In the genomic region with DNA sequence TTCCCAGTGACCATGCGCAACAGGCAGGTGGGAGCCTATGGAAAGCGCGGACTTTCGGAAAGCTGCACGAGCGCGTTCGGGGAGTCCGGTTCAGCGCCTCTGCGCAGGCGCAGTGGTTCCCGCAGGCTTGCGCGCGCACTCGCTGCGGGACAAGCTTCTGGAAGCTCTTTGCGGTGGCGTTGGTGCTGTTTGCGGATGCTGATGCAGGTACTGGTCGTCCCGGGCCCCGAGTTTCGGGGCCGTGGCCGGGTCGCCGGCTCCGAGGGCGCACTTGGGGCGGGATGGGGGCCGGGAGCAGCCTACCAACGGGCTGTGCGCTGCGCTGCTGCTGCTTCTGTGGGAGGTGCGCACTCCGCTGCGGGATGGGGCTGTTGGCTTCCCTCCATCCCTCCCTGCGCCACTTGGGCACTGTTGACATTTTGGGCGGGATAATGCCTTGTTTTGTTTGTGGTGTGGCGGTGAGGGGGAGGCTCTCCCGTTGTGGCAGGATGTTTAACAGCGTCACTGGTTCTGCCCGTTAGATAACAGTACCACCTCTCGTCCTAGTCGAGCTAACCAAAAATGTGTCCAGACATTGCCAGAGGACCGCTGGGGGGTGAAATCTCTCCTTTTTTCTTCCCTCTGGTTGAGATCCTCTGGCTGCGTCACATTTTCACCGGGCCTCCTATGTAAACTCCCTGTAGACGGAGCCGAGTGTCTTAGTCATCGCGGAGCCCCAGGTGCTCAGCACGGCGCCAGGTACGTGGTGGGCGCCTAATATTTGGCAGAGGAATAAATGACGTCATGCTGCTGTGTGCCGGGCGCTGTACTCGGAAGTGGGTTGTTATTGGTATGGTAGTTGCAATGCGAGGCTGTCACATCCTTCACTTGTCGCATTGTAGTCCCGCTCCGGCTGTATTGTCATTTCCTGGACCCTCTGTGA, we compare ENCODE assay signal across 1 cellular context.
TF ChIP-seq lines count a peak whose summit lies in the region.

ZNF483 (plus strand) TSS at position 124 of the 922 bp plus-strand sequence. CDS start 2,217 bp downstream, outside the sequence.

TF ChIP-seq in HepG2, 621 proteins besides CTCF, POLR2A, EP300 and RAD21 (continued from another document and continues in another):
- TF ChIP-seq AFF4 (CRISPR knock-in tag; IDR thresholded peaks at IDR 0.05), result no peak
- no peak for TF ChIP-seq ZFP37 (CRISPR knock-in tag; IDR thresholded peaks at IDR 0.05; ENCODE audit: borderline replicate concordance)
- TF ChIP-seq ZNF510 (CRISPR knock-in tag; IDR thresholded peaks at IDR 0.05; ENCODE audit: low read depth), result no peak
- no peak for TF ChIP-seq ARHGAP35 (CRISPR knock-in tag; IDR thresholded peaks at IDR 0.05; ENCODE audit: borderline replicate concordance)
- no peak for TF ChIP-seq DZIP1 (CRISPR knock-in tag; IDR thresholded peaks at IDR 0.05)
- TF ChIP-seq XBP1 (CRISPR knock-in tag; IDR thresholded peaks at IDR 0.05), result no peak
- TF ChIP-seq GPBP1L1 (CRISPR knock-in tag; IDR thresholded peaks at IDR 0.05), result no peak
- TF ChIP-seq, protein P1, sequence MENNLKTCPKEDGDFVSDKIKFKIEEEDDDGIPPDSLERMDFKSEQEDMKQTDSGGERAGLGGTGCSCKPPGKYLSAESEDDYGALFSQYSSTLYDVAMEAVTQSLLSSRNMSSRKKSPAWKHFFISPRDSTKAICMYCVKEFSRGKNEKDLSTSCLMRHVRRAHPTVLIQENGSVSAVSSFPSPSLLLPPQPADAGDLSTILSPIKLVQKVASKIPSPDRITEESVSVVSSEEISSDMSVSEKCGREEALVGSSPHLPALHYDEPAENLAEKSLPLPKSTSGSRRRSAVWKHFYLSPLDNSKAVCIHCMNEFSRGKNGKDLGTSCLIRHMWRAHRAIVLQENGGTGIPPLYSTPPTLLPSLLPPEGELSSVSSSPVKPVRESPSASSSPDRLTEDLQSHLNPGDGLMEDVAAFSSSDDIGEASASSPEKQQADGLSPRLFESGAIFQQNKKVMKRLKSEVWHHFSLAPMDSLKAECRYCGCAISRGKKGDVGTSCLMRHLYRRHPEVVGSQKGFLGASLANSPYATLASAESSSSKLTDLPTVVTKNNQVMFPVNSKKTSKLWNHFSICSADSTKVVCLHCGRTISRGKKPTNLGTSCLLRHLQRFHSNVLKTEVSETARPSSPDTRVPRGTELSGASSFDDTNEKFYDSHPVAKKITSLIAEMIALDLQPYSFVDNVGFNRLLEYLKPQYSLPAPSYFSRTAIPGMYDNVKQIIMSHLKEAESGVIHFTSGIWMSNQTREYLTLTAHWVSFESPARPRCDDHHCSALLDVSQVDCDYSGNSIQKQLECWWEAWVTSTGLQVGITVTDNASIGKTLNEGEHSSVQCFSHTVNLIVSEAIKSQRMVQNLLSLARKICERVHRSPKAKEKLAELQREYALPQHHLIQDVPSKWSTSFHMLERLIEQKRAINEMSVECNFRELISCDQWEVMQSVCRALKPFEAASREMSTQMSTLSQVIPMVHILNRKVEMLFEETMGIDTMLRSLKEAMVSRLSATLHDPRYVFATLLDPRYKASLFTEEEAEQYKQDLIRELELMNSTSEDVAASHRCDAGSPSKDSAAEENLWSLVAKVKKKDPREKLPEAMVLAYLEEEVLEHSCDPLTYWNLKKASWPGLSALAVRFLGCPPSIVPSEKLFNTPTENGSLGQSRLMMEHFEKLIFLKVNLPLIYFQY (CRISPR knock-in tag; IDR thresholded peaks at IDR 0.05; ENCODE audit: borderline replicate concordance), result no peak
- no peak for TF ChIP-seq REXO4 (CRISPR knock-in tag; IDR thresholded peaks at IDR 0.05; ENCODE audit: borderline replicate concordance)
- no peak for TF ChIP-seq RAD51 (IDR thresholded peaks at IDR 0.05; ENCODE audit: borderline replicate concordance)
- no peak for TF ChIP-seq SNRNP70 (IDR thresholded peaks at IDR 0.05; ENCODE audit: low read depth, low read length)
- no peak; the same call in 1 of the 2 replicates for TF ChIP-seq TSC22D2 (CRISPR knock-in tag; IDR thresholded peaks at IDR 0.05; ENCODE audit: borderline replicate concordance)
- peak; percentile 65; the same call in 1 of the 2 replicates for TF ChIP-seq SNAI1 (CRISPR knock-in tag; IDR thresholded peaks at IDR 0.05; ENCODE audit: borderline replicate concordance)
- TF ChIP-seq SRSF4 (IDR thresholded peaks at IDR 0.05; ENCODE audit: low read depth, low read length, poor library complexity, severe bottlenecking), result no peak
- TF ChIP-seq ZBTB37 (CRISPR knock-in tag; IDR thresholded peaks at IDR 0.05), result no peak
- TF ChIP-seq ZSCAN9 (CRISPR knock-in tag; IDR thresholded peaks at IDR 0.05; ENCODE audit: borderline replicate concordance), result no peak
- no peak for TF ChIP-seq ZFP36L2 (CRISPR knock-in tag; IDR thresholded peaks at IDR 0.05)
- TF ChIP-seq, protein P2, sequence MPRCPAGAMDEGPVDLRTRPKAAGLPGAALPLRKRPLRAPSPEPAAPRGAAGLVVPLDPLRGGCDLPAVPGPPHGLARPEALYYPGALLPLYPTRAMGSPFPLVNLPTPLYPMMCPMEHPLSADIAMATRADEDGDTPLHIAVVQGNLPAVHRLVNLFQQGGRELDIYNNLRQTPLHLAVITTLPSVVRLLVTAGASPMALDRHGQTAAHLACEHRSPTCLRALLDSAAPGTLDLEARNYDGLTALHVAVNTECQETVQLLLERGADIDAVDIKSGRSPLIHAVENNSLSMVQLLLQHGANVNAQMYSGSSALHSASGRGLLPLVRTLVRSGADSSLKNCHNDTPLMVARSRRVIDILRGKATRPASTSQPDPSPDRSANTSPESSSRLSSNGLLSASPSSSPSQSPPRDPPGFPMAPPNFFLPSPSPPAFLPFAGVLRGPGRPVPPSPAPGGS (CRISPR knock-in tag; IDR thresholded peaks at IDR 0.05), result no peak; the same call in 1 of the 2 replicates
- TF ChIP-seq ZNF354B (CRISPR knock-in tag; IDR thresholded peaks at IDR 0.05), result peak; percentile 84; the same call in 1 of the 2 replicates
- TF ChIP-seq, protein P3, sequence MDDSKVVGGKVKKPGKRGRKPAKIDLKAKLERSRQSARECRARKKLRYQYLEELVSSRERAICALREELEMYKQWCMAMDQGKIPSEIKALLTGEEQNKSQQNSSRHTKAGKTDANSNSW (CRISPR knock-in tag; IDR thresholded peaks at IDR 0.05; ENCODE audit: borderline replicate concordance), result peak; percentile 62; the same call in 1 of the 2 replicates
- TF ChIP-seq, protein P4, sequence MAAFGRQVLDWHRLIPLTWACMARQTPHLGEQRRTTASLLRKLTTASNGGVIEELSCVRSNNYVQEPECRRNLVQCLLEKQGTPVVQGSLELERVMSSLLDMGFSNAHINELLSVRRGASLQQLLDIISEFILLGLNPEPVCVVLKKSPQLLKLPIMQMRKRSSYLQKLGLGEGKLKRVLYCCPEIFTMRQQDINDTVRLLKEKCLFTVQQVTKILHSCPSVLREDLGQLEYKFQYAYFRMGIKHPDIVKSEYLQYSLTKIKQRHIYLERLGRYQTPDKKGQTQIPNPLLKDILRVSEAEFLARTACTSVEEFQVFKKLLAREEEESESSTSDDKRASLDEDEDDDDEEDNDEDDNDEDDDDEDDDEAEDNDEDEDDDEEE (CRISPR knock-in tag; IDR thresholded peaks at IDR 0.05), result no peak
- no peak for TF ChIP-seq ZNF432 (CRISPR knock-in tag; IDR thresholded peaks at IDR 0.05; ENCODE audit: borderline replicate concordance)
- peak; percentile 32; the same call in 1 of the 2 replicates for TF ChIP-seq FOSL2 (CRISPR knock-in tag; IDR thresholded peaks at IDR 0.05)
- TF ChIP-seq DRAP1 (CRISPR knock-in tag; IDR thresholded peaks at IDR 0.05), result peak; percentile 64
- TF ChIP-seq ZFY (CRISPR knock-in tag; IDR thresholded peaks at IDR 0.05), result no peak
- peak; percentile 61 for TF ChIP-seq E2F1 (CRISPR knock-in tag; IDR thresholded peaks at IDR 0.05)
- TF ChIP-seq ZBTB7B (CRISPR knock-in tag; IDR thresholded peaks at IDR 0.05), result no peak
- no peak for TF ChIP-seq ZNF607 (CRISPR knock-in tag; IDR thresholded peaks at IDR 0.05; ENCODE audit: borderline replicate concordance)
- TF ChIP-seq ZNF484 (CRISPR knock-in tag; IDR thresholded peaks at IDR 0.05; ENCODE audit: borderline replicate concordance, low read depth), result 0 out of 2 replicates have a peak, but pooled peaks have one; percentile 43
- no peak for TF ChIP-seq GTF2F1 (IDR thresholded peaks at IDR 0.05; ENCODE audit: low read length)
- TF ChIP-seq, protein P5, sequence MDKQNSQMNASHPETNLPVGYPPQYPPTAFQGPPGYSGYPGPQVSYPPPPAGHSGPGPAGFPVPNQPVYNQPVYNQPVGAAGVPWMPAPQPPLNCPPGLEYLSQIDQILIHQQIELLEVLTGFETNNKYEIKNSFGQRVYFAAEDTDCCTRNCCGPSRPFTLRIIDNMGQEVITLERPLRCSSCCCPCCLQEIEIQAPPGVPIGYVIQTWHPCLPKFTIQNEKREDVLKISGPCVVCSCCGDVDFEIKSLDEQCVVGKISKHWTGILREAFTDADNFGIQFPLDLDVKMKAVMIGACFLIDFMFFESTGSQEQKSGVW (CRISPR knock-in tag; IDR thresholded peaks at IDR 0.05; ENCODE audit: borderline replicate concordance), result no peak
